Comparison of ENCODE assay signal across 21 cellular contexts in genomic region chr2:117982376-117983033, GRCh38. TPM values are rescaled to one million over a fixed set of nuclear protein-coding genes. Genes with fewer than 3 reads are reported as not detected.
DNase-seq lines count a peak whose midpoint lies in the region; ATAC-seq and TF ChIP-seq lines count a peak whose summit lies in the region.
"Had no signal": no experiment of that assay in that cellular context is flagged by ENCODE, and none has a peak within 500 bp of the region (broad histone marks: within the 10 kb centered on the region; RNA-seq: fewer than 3 reads in every experiment).

No MANE protein-coding gene starts in this region.

- H3K9ac ChIP-seq in subcutaneous abdominal adipose tissue (ENCODE audit: low read length in 5 of 5): no peak overlapping the region
- H3K9ac ChIP-seq: BLaER1 had no signal

- H3K27me3 ChIP-seq in cardiac muscle cell (no peaks in the 10 kb centered on the region), subcutaneous abdominal adipose tissue (ENCODE audit: control insufficient read depth in 5 of 5, insufficient read depth in 4 of 5, low read length in 5 of 5) (no peaks in the 10 kb centered on the region)
- H3K27me3 ChIP-seq: BLaER1, left lung had no signal

- H3K4me1 ChIP-seq in cardiac muscle cell (ENCODE audit: low read depth) (peaks cover 23% of the 10 kb centered on the region), subcutaneous abdominal adipose tissue (ENCODE audit: control insufficient read depth in 5 of 5, insufficient read depth in 5 of 5, low read length in 5 of 5) (peaks cover 0 to 18% (median 12%) of the 10 kb centered on the region in 5 donors)
- H3K4me1 ChIP-seq: BLaER1 had no signal

- no peaks in the 10 kb centered on the region for H3K27me3 Mint-ChIP-seq in WTC11 (ENCODE audit: low read depth)
- H3K27me3 Mint-ChIP-seq in activated T-helper 17 cell treated with anti-CD3 and anti-CD28 coated beads, Interleukin-2, amount 50 U/mL, for 72 hours: no peaks in the 10 kb centered on the region
- H3K27me3 Mint-ChIP-seq: activated naive CD8-positive, alpha-beta T cell treated with anti-CD3 and anti-CD28 coated beads, Interleukin-2, amount 50 U/mL, for 24 hours had no signal

- peak; percentile 13 for TF ChIP-seq CTCF in cardiac muscle cell (IDR thresholded peaks at IDR 0.05; ENCODE audit: low read depth, low read length)
- no peak for TF ChIP-seq CTCF in WTC11 (IDR thresholded peaks at IDR 0.05)

- CTCF ChIA-PET in WTC11 (lab: Charles Lee): no interaction called here

- intact Hi-C loops in cardiac septum (cut with DNase I): no loop called here

- H3K9me3 Mint-ChIP-seq in WTC11: no peaks in the 10 kb centered on the region
- no peaks in the 10 kb centered on the region for H3K9me3 Mint-ChIP-seq in activated T-helper 17 cell treated with anti-CD3 and anti-CD28 coated beads, Interleukin-2, amount 50 U/mL, for 72 hours
- H3K9me3 Mint-ChIP-seq: activated naive CD8-positive, alpha-beta T cell treated with anti-CD3 and anti-CD28 coated beads, Interleukin-2, amount 50 U/mL, for 24 hours had no signal

- no peak overlapping the region for H3K4me3 ChIP-seq in cardiac muscle cell
- H3K4me3 ChIP-seq in subcutaneous abdominal adipose tissue (ENCODE audit: low read depth in 1 of 5, low read length in 5 of 5): no peak overlapping the region
- H3K4me3 ChIP-seq: BLaER1, left lung, mucosa of descending colon, smooth muscle cell had no signal

- no peak for ATAC-seq in WTC11
- no peak for ATAC-seq in HG03280 (IDR thresholded peaks at IDR 0.05; ENCODE audit: unreplicated experiment)
- no peak for ATAC-seq in HG03439 (IDR thresholded peaks at IDR 0.05; ENCODE audit: unreplicated experiment)
- no peak for ATAC-seq in activated T-helper 17 cell treated with anti-CD3 and anti-CD28 coated beads, Interleukin-2, amount 50 U/mL, for 72 hours (replicated peaks)
- ATAC-seq: activated naive CD8-positive, alpha-beta T cell treated with anti-CD3 and anti-CD28 coated beads, Interleukin-2, amount 50 U/mL, for 24 hours; left lung; Right ventricle myocardium inferior had no signal

- H3K36me3 ChIP-seq in cardiac muscle cell (no peaks in the 10 kb centered on the region), subcutaneous abdominal adipose tissue (ENCODE audit: control insufficient read depth in 5 of 5, insufficient read depth in 5 of 5, low read length in 5 of 5) (peaks cover 8 to 46% (median 23%) of the 10 kb centered on the region in 5 donors)

- H3K9me3 ChIP-seq in cardiac muscle cell (ENCODE audit: low read depth): no peaks in the 10 kb centered on the region
- no peaks in the 10 kb centered on the region for H3K9me3 ChIP-seq in subcutaneous abdominal adipose tissue (ENCODE audit: control insufficient read depth in 5 of 5, low read length in 5 of 5)
- H3K9me3 ChIP-seq: BLaER1, left lung, mucosa of descending colon had no signal

- H3K27ac Mint-ChIP-seq in WTC11: no peak overlapping the region
- H3K27ac Mint-ChIP-seq in activated T-helper 17 cell treated with anti-CD3 and anti-CD28 coated beads, Interleukin-2, amount 50 U/mL, for 72 hours: no peak overlapping the region
- H3K27ac Mint-ChIP-seq: activated naive CD8-positive, alpha-beta T cell treated with anti-CD3 and anti-CD28 coated beads, Interleukin-2, amount 50 U/mL, for 24 hours had no signal

- POLR2A ChIA-PET in WTC11 (lab: Charles Lee): no interaction called here

- no peak overlapping the region for H3K4me3 Mint-ChIP-seq in WTC11
- H3K4me3 Mint-ChIP-seq in activated T-helper 17 cell treated with anti-CD3 and anti-CD28 coated beads, Interleukin-2, amount 50 U/mL, for 72 hours: no peak overlapping the region
- H3K4me3 Mint-ChIP-seq: activated naive CD8-positive, alpha-beta T cell treated with anti-CD3 and anti-CD28 coated beads, Interleukin-2, amount 50 U/mL, for 24 hours had no signal

- peaks cover 14% of the 10 kb centered on the region for H3K4me1 Mint-ChIP-seq in WTC11
- peaks cover 5% of the 10 kb centered on the region for H3K4me1 Mint-ChIP-seq in activated T-helper 17 cell treated with anti-CD3 and anti-CD28 coated beads, Interleukin-2, amount 50 U/mL, for 72 hours

- H3K27ac ChIP-seq in cardiac muscle cell (no peak overlapping the region), subcutaneous abdominal adipose tissue (ENCODE audit: low read depth, low read length) (peak overlapping the region; percentile 82)
- H3K27ac ChIP-seq: BLaER1 had no signal

- peaks cover 3% of the 10 kb centered on the region for H3K36me3 Mint-ChIP-seq in WTC11
- H3K36me3 Mint-ChIP-seq in activated T-helper 17 cell treated with anti-CD3 and anti-CD28 coated beads, Interleukin-2, amount 50 U/mL, for 72 hours (ENCODE audit: low read depth): peaks cover 92% of the 10 kb centered on the region

- DNase-seq in cardiac muscle cell (ENCODE audit: low read depth in 1 of 2, low spot score in 1 of 2): peak; percentile 2 to 12
- DNase-seq in cardiac septum (ENCODE audit: low spot score): no peak
- peak; percentile 32 for DNase-seq in WTC11 (ENCODE audit: low spot score)
- peak; percentile 77 for DNase-seq in glomerular visceral epithelial cell (ENCODE audit: extremely low spot score)
- DNase-seq: activated CD4-positive, alpha-beta T cell treated with anti-CD3 and anti-CD28 coated beads for 48 hours; activated naive CD8-positive, alpha-beta T cell treated with anti-CD3 and anti-CD28 coated beads, Interleukin-2, amount 50 U/mL, for 24 hours; dermis blood vessel endothelial cell; left lung; MM.1S; mucosa of descending colon; NCI-H146; NCI-H2171; NCI-H526; stimulated activated CD4-positive, alpha-beta T cell treated with anti-CD3 and anti-CD28 coated beads, Interleukin-4, amount 100 ng/mL, for 1 hour had no signal

TF ChIP-seq in WTC11, 78 proteins besides CTCF, POLR2A, EP300 and RAD21:
- TF ChIP-seq JUN (CRISPR knock-in tag; IDR thresholded peaks at IDR 0.05): no peak
- no peak for TF ChIP-seq FOXP4 (CRISPR knock-in tag; IDR thresholded peaks at IDR 0.05)
- TF ChIP-seq ETV6 (CRISPR knock-in tag; IDR thresholded peaks at IDR 0.05): no peak
- no peak for TF ChIP-seq MLX (CRISPR knock-in tag; IDR thresholded peaks at IDR 0.05)

RNA-seq across cellular contexts. Expression of gene CCDC93, which starts 31.4 kb away (rescaled TPM):
- total RNA-seq in cardiac muscle cell (18.0 and 20.8 TPM in 2 replicates), cardiac septum (26.9 TPM), WTC11 (2021) (14.0 to 16.9 TPM (median 16.4 TPM) in 3 replicates)
- polyA plus RNA-seq in cardiac muscle cell: 16.9 and 17.0 TPM in 2 replicates
- total RNA-seq in activated T-helper 17 cell treated with anti-CD3 and anti-CD28 coated beads, Interleukin-2, amount 50 U/mL, for 72 hours: 10 to 100 TPM; 30.6 to 43.6 TPM
